ENCODE assay signal across 8 cellular contexts in genomic region chr15:89358755-89359439, GRCh38. TPM values are rescaled to one million over a fixed set of nuclear protein-coding genes. Genes with fewer than 3 reads are reported as not detected.
DNase-seq lines count a peak whose midpoint lies in the region; ATAC-seq and TF ChIP-seq lines count a peak whose summit lies in the region.

No MANE protein-coding gene starts in this region.

- no peak overlapping the region for H3K27ac ChIP-seq in Panc1 (ENCODE audit: low read length)

- CTCF ChIA-PET in Panc1 (lab: Charles Lee), result interaction anchor here (0.5 to 2.5 kb wide), 22 partner anchors 9 to 440 kb away, joined by 3 to 29 read pairs (median 4); no protein-coding TSS in a partner anchor

- peak; percentile 54 for DNase-seq in DMS53 treated with DMSO at 0.1 percent for 48 hours (lab: John Stamatoyannopoulos, UW; ENCODE audit: unreplicated experiment)
- DNase-seq in Panc1 (ENCODE audit: low read depth, low spot score), result peak; percentile 65
- peak; percentile 71 for DNase-seq in activated T-helper 1 cell treated with Interleukin-2 at 50 U/mL for 16 hours (ENCODE audit: low read depth)
- DNase-seq in fibroblast of mammary gland (ENCODE audit: low read depth), result peak; percentile 60
- peak; percentile 84 for DNase-seq in stimulated activated naive CD8-positive, alpha-beta T cell treated with anti-CD3 and anti-CD28 coated beads, Interleukin-15, Interleukin-2, amounts not matched to agents 100 U/mL and 50 U/mL, for 24 hours

- BruUV-seq in Panc1 (replicated peaks; lab: Mats Ljungman, UMichigan), result no TSS peak

- H3K9me3 Mint-ChIP-seq in IgD-negative memory B cell (peaks cover 0 to 2% (median 0%) of the 10 kb centered on the region in 3 donors), nephron (no peaks in the 10 kb centered on the region)

- TF ChIP-seq CTCF in Panc1 (IDR thresholded peaks at IDR 0.05) (peak; percentile 99), fibroblast of mammary gland (conservative IDR thresholded peaks at IDR 0.05; ENCODE audit: control insufficient read depth, insufficient read depth, low read depth, low read length) (peak; percentile 54), nephron (IDR thresholded peaks at IDR 0.05; ENCODE audit: unreplicated experiment in 3 of 3) (peak; percentile 99)

- H3K27me3 ChIP-seq in Panc1 (ENCODE audit: control insufficient read depth, insufficient read depth, low read length), result peaks cover 28% of the 10 kb centered on the region

- no peaks in the 10 kb centered on the region for H3K36me3 ChIP-seq in Panc1 (ENCODE audit: control insufficient read depth, insufficient read depth, low read length)

- peaks cover 2% of the 10 kb centered on the region; the same call in 1 of the 2 replicates for H3K4me1 ChIP-seq in Panc1 (ENCODE audit: control insufficient read depth, insufficient read depth, low read length)

- peak overlapping the region; percentile 22 to 83 (median 71) for H3K27ac Mint-ChIP-seq in IgD-negative memory B cell
- no peak overlapping the region for H3K27ac Mint-ChIP-seq in nephron

- H3K9me3 ChIP-seq in Panc1 (ENCODE audit: control insufficient read depth, insufficient read depth, low read depth, low read length), result no peaks in the 10 kb centered on the region

- POLR2A ChIA-PET in Panc1 (lab: Charles Lee), result interaction anchor here (0.7 kb wide), 1 partner anchor 267 kb away, joined by 17 read pairs; no protein-coding TSS in a partner anchor

- in situ Hi-C loops in Panc1 (cut with HindIII; ENCODE audit: low pct_unique_long_range_greater_than_20kb, low sequenced_read_pairs), result no loop called here

- peak overlapping the region; percentile 44 to 55; a peak in 3 of 4 replicates for H3K4me3 ChIP-seq in Panc1 (ENCODE audit: low read depth in 2 of 2, low read length in 2 of 2)
- peak overlapping the region; percentile 40 for H3K4me3 ChIP-seq in fibroblast of mammary gland (ENCODE audit: control insufficient read depth, low read depth, low read length)

- H3K36me3 Mint-ChIP-seq in IgD-negative memory B cell (no peaks in the 10 kb centered on the region), nephron (ENCODE audit: low read depth) (no peaks in the 10 kb centered on the region)

- intact Hi-C loops in Panc1 (cut with micrococcal nuclease; ENCODE audit: unreplicated experiment), result loop anchor here (1.0 to 2.0 kb wide), 2 partner anchors 71 to 114 kb away; no protein-coding TSS in a partner anchor

- H3K4me3 Mint-ChIP-seq in IgD-negative memory B cell (peak overlapping the region; percentile 61 to 88 (median 84)), nephron (peak overlapping the region; percentile 66 to 72 (median 72))

- H3K27me3 Mint-ChIP-seq in IgD-negative memory B cell, result peaks cover 59% of the 10 kb centered on the region
- peaks cover 97% of the 10 kb centered on the region for H3K27me3 Mint-ChIP-seq in nephron (ENCODE audit: low read depth)

- H3K4me1 Mint-ChIP-seq in IgD-negative memory B cell (peaks cover 0 to 17% (median 8%) of the 10 kb centered on the region in 3 donors), nephron (peaks cover 10% of the 10 kb centered on the region)

- ATAC-seq in GM21576 (IDR thresholded peaks at IDR 0.05; ENCODE audit: unreplicated experiment) (peak; percentile 79), Panc1 (peak; percentile 88)
- peak; percentile 89 for ATAC-seq in stimulated activated naive CD8-positive, alpha-beta T cell treated with anti-CD3 and anti-CD28 coated beads, Interleukin-15, Interleukin-2, amounts not matched to agents 100 U/mL and 50 U/mL, for 24 hours

RNA-seq across cellular contexts. Expression of gene POLG, which starts 24.3 kb away (rescaled TPM):
- polyA plus RNA-seq in IgD-negative memory B cell, result 46.5 TPM
- total RNA-seq in Panc1 (2021; ENCODE audit: unreplicated experiment), result 95.2 TPM
- 84.2 TPM for polyA plus RNA-seq in Panc1 (2012; ENCODE audit: insufficient read length)

Comparison
In these comparisons a context has a peak if more than half of its experiments do, and no peak if none do; other contexts are left out.
1. H3K27ac Mint-ChIP-seq: peak in IgD-negative memory B cell (3 of 3); none in nephron (0 of 3).
2. Peak in every context shown above with its lines, with median percentiles within 50 percentile points of each other: DNase-seq, ATAC-seq and CTCF ChIP-seq.